2 cellular contexts compared by ENCODE assay signal in genomic region chr1:58783993-58784757, GRCh38.
TF ChIP-seq lines count a peak whose summit lies in the region.

Gene JUN (minus strand): TSS chr1:58784047. CDS start chr1:58783070, 977 bp downstream.

TF ChIP-seq in IMR-90, 13 proteins besides CTCF, POLR2A, EP300 and RAD21:
- TF ChIP-seq ELK1 (IDR thresholded peaks at IDR 0.05; ENCODE audit: borderline replicate concordance, low read depth, low read length) (no peak), RFX5 (IDR thresholded peaks at IDR 0.05; ENCODE audit: low read depth, low read length) (no peak), USF2 (IDR thresholded peaks at IDR 0.05; ENCODE audit: low read depth, low read length) (peak; percentile 10), RCOR1 (IDR thresholded peaks at IDR 0.05; ENCODE audit: insufficient replicate concordance, low read length) (no peak), BHLHE40 (IDR thresholded peaks at IDR 0.05; ENCODE audit: low read depth, low read length) (peak; percentile 71), CHD1 (IDR thresholded peaks at IDR 0.05; ENCODE audit: low read depth, low read length) (no peak), MAZ (IDR thresholded peaks at IDR 0.05; ENCODE audit: borderline replicate concordance, low read depth, low read length) (peak; percentile 80), MAFK (IDR thresholded peaks at IDR 0.05; ENCODE audit: low read depth, low read length) (no peak), MXI1 (IDR thresholded peaks at IDR 0.05; ENCODE audit: borderline replicate concordance, low read depth, low read length) (no peak), NFE2L2 (IDR thresholded peaks at IDR 0.05; ENCODE audit: low read depth, low read length) (peak; percentile 43; the same call in 1 of the 2 replicates), FOS (IDR thresholded peaks at IDR 0.05; ENCODE audit: low read depth, low read length) (peak; percentile 58), SMC3 (IDR thresholded peaks at IDR 0.05; ENCODE audit: low read depth, low read length) (peak; percentile 23), CEBPB (IDR thresholded peaks at IDR 0.05; ENCODE audit: low read depth, low read length) (peak; percentile 38; the same call in 1 of the 2 replicates)

TF ChIP-seq in endothelial cell of umbilical vein, 7 proteins besides CTCF, POLR2A, EP300 and RAD21 (continued from another document):
- TF ChIP-seq MAX (IDR thresholded peaks at IDR 0.05; ENCODE audit: insufficient read depth, insufficient read length) = no peak
- no peak for TF ChIP-seq GATA2 (IDR thresholded peaks at IDR 0.05; ENCODE audit: insufficient read depth, insufficient read length, low read depth, low read length)
